In the genomic region with DNA sequence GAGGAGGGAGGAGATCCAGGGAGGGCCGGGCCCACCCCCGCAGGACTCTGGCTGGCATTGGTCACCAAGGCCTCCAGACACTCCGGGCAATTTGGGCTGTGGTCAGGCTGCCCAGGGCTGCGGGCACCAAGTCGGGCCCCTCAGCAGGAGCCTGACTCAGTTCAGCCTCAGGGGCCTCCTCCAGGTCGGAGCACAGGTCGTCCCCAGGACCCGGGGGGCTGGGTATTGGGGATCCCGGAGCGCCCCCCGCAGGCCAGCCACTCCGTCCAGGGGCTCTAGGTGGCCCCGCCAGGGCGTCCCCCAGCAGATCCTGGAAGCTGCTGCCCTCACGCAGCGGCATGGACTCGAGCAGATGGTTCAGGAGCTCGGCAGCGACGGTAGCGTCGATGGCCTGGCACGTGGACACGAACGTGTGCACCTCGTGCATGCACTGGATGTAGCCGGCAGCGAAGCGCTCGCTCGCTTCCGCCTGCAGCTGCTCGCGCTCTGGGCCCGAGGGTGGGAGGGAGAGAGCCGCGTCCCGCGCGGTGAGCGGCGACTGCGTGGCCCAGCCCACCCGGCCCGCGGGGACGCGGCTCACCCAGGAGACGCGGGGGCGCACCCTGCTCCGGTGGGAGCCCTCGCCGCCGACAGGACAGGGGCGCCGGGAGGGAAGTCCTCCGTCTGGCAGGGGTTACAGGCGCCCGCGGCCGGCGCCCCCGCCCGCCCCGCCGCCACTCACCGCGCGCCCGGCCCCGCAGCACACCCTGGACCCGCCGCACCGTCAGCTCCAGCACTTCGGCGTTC, we compare ENCODE assay signal across 8 cellular contexts. TPM values are rescaled to one million over a fixed set of nuclear protein-coding genes. Genes with fewer than 3 reads are reported as not detected.
DNase-seq lines count a peak whose midpoint lies in the region; ATAC-seq and TF ChIP-seq lines count a peak whose summit lies in the region.

No MANE protein-coding gene starts in this region.

- DNase-seq in DMS 273 (lab: John Stamatoyannopoulos, UW; ENCODE audit: unreplicated experiment) (peak; percentile 77), DMS 273 treated with DMSO at 0.1 percent for 48 hours (lab: John Stamatoyannopoulos, UW) (no peak), esophagus muscularis mucosa (ENCODE audit: extremely low spot score) (no peak), gastrocnemius medialis (no peak), GM10248 (ENCODE audit: extremely low spot score) (no peak)

- POLR2A ChIA-PET in GM10248 (lab: Yijun Ruan, JAX): no interaction called here

- CTCF ChIA-PET in GM10248 (lab: Yijun Ruan, JAX): interaction anchor here (3.0 kb wide), 1 partner anchor 24 kb away, joined by 10 read pairs; no protein-coding TSS in a partner anchor

- TF ChIP-seq EP300 in esophagus muscularis mucosa (IDR thresholded peaks at IDR 0.05): no peak

- in situ Hi-C loops in gastrocnemius medialis (cut with MboI; ENCODE audit: low sequenced_read_pairs in 4 of 4): no loop called here

- TF ChIP-seq CTCF in WI38 (IDR thresholded peaks at IDR 0.05; ENCODE audit: low read depth, low read length) (no peak), esophagus muscularis mucosa (IDR thresholded peaks at IDR 0.05) (no peak), gastrocnemius medialis (IDR thresholded peaks at IDR 0.05 in 4 of 5, conservative IDR thresholded peaks at IDR 0.05 in 1 of 5) (no peak), GM10248 (IDR thresholded peaks at IDR 0.05; ENCODE audit: control extremely low read depth, extremely low read depth, low read depth, missing control alignments) (no peak)

- peak overlapping the region in 3 of 4 donors; percentile 74 to 84 (median 79) for H3K27ac ChIP-seq in esophagus muscularis mucosa (replicated peaks in 1 of 4)
- peak overlapping the region in 1 of 4 donors; percentile 61 for H3K27ac ChIP-seq in gastrocnemius medialis

- intact Hi-C loops in esophagus muscularis mucosa (cut with DNase I) (no loop called here), gastrocnemius medialis (cut with DNase I; ENCODE audit: low total_unique reads) (no loop called here)

- ATAC-seq in HG03159 (IDR thresholded peaks at IDR 0.05; ENCODE audit: unreplicated experiment): peak; percentile 8
- ATAC-seq in gastrocnemius medialis: no peak
- no peak for ATAC-seq in HG02610 (IDR thresholded peaks at IDR 0.05; ENCODE audit: unreplicated experiment)

- H3K36me3 ChIP-seq in esophagus muscularis mucosa (no peaks in the 10 kb centered on the region), gastrocnemius medialis (no peaks in the 10 kb centered on the region)

- no peak for TF ChIP-seq POLR2A in esophagus muscularis mucosa (IDR thresholded peaks at IDR 0.05; ENCODE audit: low read depth)
- TF ChIP-seq POLR2A in gastrocnemius medialis (IDR thresholded peaks at IDR 0.05): no peak

- H3K27me3 ChIP-seq in esophagus muscularis mucosa (peaks cover 0 to 15% (median 0%) of the 10 kb centered on the region in 4 donors), gastrocnemius medialis (no peaks in the 10 kb centered on the region)

- H3K4me3 ChIP-seq in WI38 (ENCODE audit: low read depth, low read length): 0 out of 2 replicates have a peak overlapping the region, but pooled peaks have one; percentile 23
- H3K4me3 ChIP-seq in esophagus muscularis mucosa: peak overlapping the region; percentile 70 to 90 (median 78)
- peak overlapping the region in 3 of 4 donors; percentile 37 to 60 (median 56) for H3K4me3 ChIP-seq in gastrocnemius medialis

- H3K4me1 ChIP-seq in esophagus muscularis mucosa (peaks cover 27 to 42% (median 41%) of the 10 kb centered on the region in 4 donors), gastrocnemius medialis (peaks cover 34 to 36% of the 10 kb centered on the region in 2 donors)

- WGBS in esophagus muscularis mucosa: no CpG with 5 or more reads among the region's 77 CpGs

- no peaks in the 10 kb centered on the region for H3K9me3 ChIP-seq in esophagus muscularis mucosa
- no peaks in the 10 kb centered on the region for H3K9me3 ChIP-seq in gastrocnemius medialis

RNA-seq across cellular contexts. Expression of gene HES6, which starts 0.9 kb away (rescaled TPM):
- 10 to 100 TPM; 10.2 to 17.0 (median 11.2) TPM for total RNA-seq in esophagus muscularis mucosa
- 10 to 100 TPM; 10.9 to 49.1 (median 27.2) TPM for total RNA-seq in gastrocnemius medialis

RNA-seq across cellular contexts. Expression of gene ILKAP, which starts 35.5 kb away (rescaled TPM):
- total RNA-seq in esophagus muscularis mucosa (10 to 100 TPM; 27.3 to 36.0 (median 34.3) TPM), gastrocnemius medialis (10 to 100 TPM; 16.6 to 30.1 (median 23.3) TPM)

RNA-seq across cellular contexts. Expression of gene PER2, which starts 49.5 kb away (rescaled TPM):
- total RNA-seq in esophagus muscularis mucosa (10 to 100 TPM in 3 of 4 donors, 1 to 10 TPM in 1; 9.1 to 13.1 (median 11.1) TPM), gastrocnemius medialis (1 to 10 TPM; 4.1 to 7.5 (median 6.7) TPM)

Comparison
In these comparisons a context has a peak if more than half of its experiments do, and no peak if none do; other contexts are left out.
1. H3K4me3 ChIP-seq: peak in every context shown above with its lines; median percentile 78 in esophagus muscularis mucosa; 56 in gastrocnemius medialis; 23 in WI38.